31 cellular contexts compared by ENCODE assay signal in the genomic region with DNA sequence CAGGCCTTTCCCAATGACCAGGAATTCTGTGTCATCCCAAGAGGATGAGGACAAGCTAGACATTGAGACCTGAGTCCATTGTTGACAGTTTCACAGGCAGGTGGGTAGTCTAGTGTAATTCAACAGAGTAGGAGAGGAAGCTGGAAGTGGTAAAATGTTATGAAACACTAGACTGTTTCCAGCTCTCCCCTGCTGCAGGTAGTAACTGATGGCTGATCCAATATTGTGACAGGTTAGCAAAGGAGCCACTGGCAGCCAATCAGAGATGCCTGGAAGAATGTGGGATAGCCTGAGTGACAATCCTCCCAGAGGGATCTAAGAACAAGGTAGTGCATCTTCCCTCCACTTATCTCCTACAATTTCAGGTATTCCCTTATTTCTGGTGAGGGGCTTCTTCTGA. TPM values are rescaled to one million over a fixed set of nuclear protein-coding genes. Genes with fewer than 3 reads are reported as not detected.
"Had no signal": no experiment of that assay in that cellular context is flagged by ENCODE, and none has a peak within 500 bp of the region (broad histone marks: within the 10 kb centered on the region; RNA-seq: fewer than 3 reads in every experiment).

No MANE protein-coding gene starts in this region.

- H3K36me3 ChIP-seq: left ventricle myocardium inferior, ovary, right atrium auricular region, right lobe of liver, stomach, thyroid gland, transverse colon, upper lobe of left lung, vagina had no signal

- H3K4me3 ChIP-seq: left ventricle myocardium inferior, lung, ovary, right atrium auricular region, right lobe of liver, skin epidermis, stomach, testis, thyroid gland, transverse colon, upper lobe of left lung, vagina had no signal

- H3K4me1 Mint-ChIP-seq: naive B cell, natural killer cell had no signal

- H3K9me3 ChIP-seq: left ventricle myocardium inferior, ovary, right atrium auricular region, right lobe of liver, stomach, testis, thyroid gland, transverse colon, upper lobe of left lung, vagina had no signal

- H3K4me3 Mint-ChIP-seq: mesothelial cell of epicardium; naive B cell; natural killer cell; nephron progenitor cell; stimulated activated naive B cell treated with anti-CD40 and anti-IgM and Interleukin-4, amounts not matched to agents 10 μg/mL and 1 μg/mL and 100 μg/mL, for 72 hours had no signal

- ATAC-seq: natural killer cell; right lobe of liver; stimulated activated naive B cell treated with anti-CD40 and anti-IgM and Interleukin-4, amounts not matched to agents 10 μg/mL and 1 μg/mL and 100 μg/mL, for 72 hours; stimulated activated naive CD8-positive, alpha-beta T cell treated with anti-CD3 and anti-CD28 coated beads, Interleukin-15, Interleukin-2, amounts not matched to agents 100 U/mL and 50 U/mL, for 24 hours had no signal

- H3K27me3 Mint-ChIP-seq: stimulated activated naive B cell treated with anti-CD40 and anti-IgM and Interleukin-4, amounts not matched to agents 10 μg/mL and 1 μg/mL and 100 μg/mL, for 72 hours had no signal

- H3K9me3 Mint-ChIP-seq: mesothelial cell of epicardium; naive B cell; natural killer cell; nephron progenitor cell; stimulated activated naive B cell treated with anti-CD40 and anti-IgM and Interleukin-4, amounts not matched to agents 10 μg/mL and 1 μg/mL and 100 μg/mL, for 72 hours had no signal

- DNase-seq: islet precursor cell; left ventricle myocardium inferior; mesendoderm; naive B cell; natural killer cell; nephron progenitor cell; ovary; right lobe of liver; stimulated activated CD4-positive, alpha-beta T cell treated with anti-CD3 and anti-CD28 coated beads, Interleukin-12 subunit alpha, Interleukin-12 subunit beta, amount 100 ng/mL, for 4 hours; stimulated activated CD4-positive, alpha-beta T cell treated with anti-CD3 and anti-CD28 coated beads, Interleukin-15, amount 100 ng/mL, for 24 hours; stimulated activated CD4-positive, alpha-beta T cell treated with anti-CD3 and anti-CD28 coated beads, Interleukin-2, amount 100 ng/mL, for 24 hours; stimulated activated CD4-positive, alpha-beta T cell treated with anti-CD3 and anti-CD28 coated beads, Interleukin-4, amount 100 ng/mL, for 1 hour; stimulated activated naive B cell treated with anti-CD40 and anti-IgM and Interleukin-4, amounts not matched to agents 10 μg/mL and 1 μg/mL and 100 μg/mL, for 72 hours; stimulated activated naive CD8-positive, alpha-beta T cell treated with anti-CD3 and anti-CD28 coated beads, Interleukin-15, Interleukin-2, amounts not matched to agents 100 U/mL and 50 U/mL, for 24 hours; stomach; testis; thyroid gland; transverse colon; upper lobe of left lung had no signal

- H3K27me3 ChIP-seq: ovary, right atrium auricular region, right lobe of liver, stomach, testis, thyroid gland, transverse colon, upper lobe of left lung, vagina had no signal

- H3K36me3 Mint-ChIP-seq: mesothelial cell of epicardium; naive B cell; natural killer cell; stimulated activated naive B cell treated with anti-CD40 and anti-IgM and Interleukin-4, amounts not matched to agents 10 μg/mL and 1 μg/mL and 100 μg/mL, for 72 hours had no signal

- H3K4me1 ChIP-seq: left ventricle myocardium inferior, right atrium auricular region, stomach, testis, thyroid gland, transverse colon, upper lobe of left lung, vagina had no signal

- H3K27ac Mint-ChIP-seq: mesothelial cell of epicardium; naive B cell; natural killer cell; nephron progenitor cell; progenitor cell of endocrine pancreas; stimulated activated naive B cell treated with anti-CD40 and anti-IgM and Interleukin-4, amounts not matched to agents 10 μg/mL and 1 μg/mL and 100 μg/mL, for 72 hours had no signal

- H3K27ac ChIP-seq: left ventricle myocardium inferior, ovary, right atrium auricular region, right lobe of liver, skin epidermis, stomach, testis, thyroid gland, transverse colon, upper lobe of left lung, vagina had no signal

RNA-seq across cellular contexts. Expression of gene GDPD4, which starts 10.6 kb away (rescaled TPM):
- total RNA-seq: left ventricle myocardium inferior, lower leg skin, lung, mesothelial cell of epicardium, mononuclear cell, natural killer cell, omental fat pad, ovary, progenitor cell of endocrine pancreas, pulmonary artery endothelial cell, renal cortical epithelial cell, right atrium auricular region, stomach, transverse colon, upper lobe of left lung, urinary bladder, vagina had no signal
- polyA plus RNA-seq: lung, urinary bladder had no signal
